19 cellular contexts compared by ENCODE assay signal in the genomic region with DNA sequence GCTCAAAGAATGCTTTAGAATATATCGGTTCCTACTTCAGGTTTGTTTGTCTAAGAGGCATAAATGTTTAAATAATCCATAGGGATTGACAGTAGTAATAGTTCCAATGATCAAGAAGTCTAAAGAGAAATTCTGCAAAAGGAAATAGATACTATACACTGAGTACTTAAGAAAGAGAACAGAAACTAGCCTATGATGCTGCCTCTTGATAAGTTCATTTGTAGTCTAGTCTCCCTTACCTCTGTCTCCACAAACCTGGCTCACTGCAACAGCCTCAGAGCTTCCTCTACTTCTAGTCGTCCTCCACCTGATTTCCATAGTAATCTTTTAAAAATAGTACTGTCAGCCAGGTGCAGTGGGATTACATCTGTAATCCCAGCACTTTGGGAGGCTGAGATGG.
"Had no signal": no experiment of that assay in that cellular context is flagged by ENCODE, and none has a peak within 500 bp of the region (broad histone marks: within the 10 kb centered on the region; RNA-seq: fewer than 3 reads in every experiment).

No MANE protein-coding gene starts in this region.

- H3K27me3 ChIP-seq: SJSA1 had no signal

- ATAC-seq: activated T-cell treated with anti-CD3 and anti-CD28 coated beads, Interleukin-2, amount 50 U/mL, for 4 hours; PC-3; SK-N-SH treated with all-trans-retinoic acid at 6 μM for 48 hours; WTC11 had no signal

- H3K9me3 ChIP-seq: SJSA1 had no signal

- DNase-seq: activated CD4-positive, alpha-beta T cell treated with anti-CD3 and anti-CD28 coated beads for 48 hours; activated CD4-positive, alpha-beta T cell treated with anti-CD3 and anti-CD28 coated beads, Interleukin-2, amount 50 U/mL, for 48 hours; activated CD4-positive, CD25-positive, alpha-beta regulatory T cell treated with anti-CD3 and anti-CD28 coated beads, Interleukin-2, amount 50 U/mL, for 72 hours; activated gamma-delta T cell; activated naive CD4-positive, alpha-beta T cell treated with anti-CD3 and anti-CD28 coated beads for 36 hours; activated T-cell treated with anti-CD3 and anti-CD28 coated beads, Interleukin-2, amount 50 U/mL, for 4 hours; amygdala; cortex of kidney; NCI-H1105; NCI-H1436 treated with DMSO at 0.1 percent for 48 hours; NCI-H187; NCI-H2081; NCI-H510A treated with DMSO at 0.1 percent for 48 hours; PC-3; SHP77; SW 1271 had no signal

- H3K4me3 ChIP-seq: SJSA1 had no signal

- H3K4me1 ChIP-seq: SJSA1 had no signal

- H3K36me3 ChIP-seq: SJSA1 had no signal

- H3K27ac ChIP-seq: SJSA1 had no signal
